20 cellular contexts compared by ENCODE assay signal in the genomic region with DNA sequence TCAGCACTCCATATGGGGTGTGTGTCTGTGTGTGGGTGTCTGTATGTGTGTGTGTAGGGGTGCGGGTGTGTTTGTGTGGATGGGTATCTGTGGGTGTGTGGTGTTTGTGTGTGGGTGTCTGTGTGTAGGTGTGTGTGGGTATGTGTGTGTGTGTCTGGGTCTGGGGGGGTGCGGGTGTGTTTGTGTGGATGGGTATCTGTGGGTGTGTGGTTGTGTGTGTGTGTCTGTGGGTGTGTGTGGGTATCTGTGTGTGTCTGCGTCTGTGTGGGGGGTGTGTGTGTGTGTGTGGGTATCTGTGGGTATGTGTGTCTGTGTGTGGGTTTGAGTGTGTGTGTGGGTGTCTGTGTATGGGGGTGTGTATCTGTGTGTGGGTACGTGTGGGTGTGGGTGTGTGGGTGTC.
DNase-seq lines count a peak whose midpoint lies in the region; ATAC-seq, FAIRE-seq and TF ChIP-seq lines count a peak whose summit lies in the region.
"Had no signal": no experiment of that assay in that cellular context is flagged by ENCODE, and none has a peak within 500 bp of the region (broad histone marks: within the 10 kb centered on the region; RNA-seq: fewer than 3 reads in every experiment).

No MANE protein-coding gene starts in this region.

- no peak for ATAC-seq in central memory CD8-positive, alpha-beta T cell (replicated peaks; ENCODE audit: extremely low read depth, poor library complexity, severe bottlenecking)
- ATAC-seq in GM19395 (IDR thresholded peaks at IDR 0.05; ENCODE audit: unreplicated experiment): no peak
- ATAC-seq: Panc1, SK-N-SH treated with all-trans-retinoic acid at 6 μM for 48 hours had no signal

- no peaks in the 10 kb centered on the region for H3K9me3 Mint-ChIP-seq in T-helper 2 cell treated with Interferon-gamma antibody and Interleukin-4, amounts not matched to agents 5 μg/mL and 100 μg/mL, for 36 hours
- H3K9me3 Mint-ChIP-seq in central memory CD8-positive, alpha-beta T cell: no peaks in the 10 kb centered on the region
- no peaks in the 10 kb centered on the region for H3K9me3 Mint-ChIP-seq in nephron progenitor cell

- peaks cover 4% of the 10 kb centered on the region for H3K36me3 Mint-ChIP-seq in T-helper 2 cell treated with Interferon-gamma antibody and Interleukin-4, amounts not matched to agents 5 μg/mL and 100 μg/mL, for 36 hours (ENCODE audit: low read depth)
- H3K36me3 Mint-ChIP-seq in central memory CD8-positive, alpha-beta T cell (ENCODE audit: insufficient read depth): no peaks in the 10 kb centered on the region
- peaks cover 25% of the 10 kb centered on the region for H3K36me3 Mint-ChIP-seq in nephron progenitor cell (ENCODE audit: low read depth)

- TF ChIP-seq POLR2A in GM12892 (IDR thresholded peaks at IDR 0.05; ENCODE audit: low read depth, low read length): no peak

- H3K4me3 Mint-ChIP-seq in T-helper 2 cell treated with Interferon-gamma antibody and Interleukin-4, amounts not matched to agents 5 μg/mL and 100 μg/mL, for 36 hours: no peak overlapping the region
- H3K4me3 Mint-ChIP-seq in central memory CD8-positive, alpha-beta T cell: no peak overlapping the region
- no peak overlapping the region for H3K4me3 Mint-ChIP-seq in nephron progenitor cell

- H3K4me1 Mint-ChIP-seq in T-helper 2 cell treated with Interferon-gamma antibody and Interleukin-4, amounts not matched to agents 5 μg/mL and 100 μg/mL, for 36 hours (ENCODE audit: low read depth): peaks cover 5% of the 10 kb centered on the region
- H3K4me1 Mint-ChIP-seq in central memory CD8-positive, alpha-beta T cell: peaks cover 12% of the 10 kb centered on the region
- H3K4me1 Mint-ChIP-seq in nephron progenitor cell: peaks cover 56% of the 10 kb centered on the region

- no peak for DNase-seq in T-helper 2 cell treated with Interferon-gamma antibody and Interleukin-4, amounts not matched to agents 5 μg/mL and 100 μg/mL, for 36 hours (ENCODE audit: low spot score)
- no peak for DNase-seq in T-helper 2 cell
- no peak for DNase-seq in GM12892 (ENCODE audit: insufficient read length)
- DNase-seq in central memory CD8-positive, alpha-beta T cell (ENCODE audit: low spot score in 2 of 2): no peak
- no peak for DNase-seq in nephron progenitor cell
- DNase-seq in NCI-H1417 (lab: John Stamatoyannopoulos, UW): no peak
- no peak for DNase-seq in NCI-H2029 treated with DMSO at 0.1 percent for 48 hours (lab: John Stamatoyannopoulos, UW)
- DNase-seq: 8988T; activated CD8-positive, alpha-beta memory T cell treated with anti-CD3 and anti-CD28 coated beads for 24 hours; anterior cingulate cortex; central memory CD4-positive, alpha-beta T cell; DMS153; effector CD8-positive, alpha-beta T cell; GF-D8; NCI-H1694; NCI-H226; stimulated activated CD4-positive, alpha-beta T cell treated with anti-CD3 and anti-CD28 coated beads, Interleukin-4, amount 100 ng/mL, for 1 hour had no signal

- peak overlapping the region; percentile 52 for H3K27ac Mint-ChIP-seq in T-helper 2 cell treated with Interferon-gamma antibody and Interleukin-4, amounts not matched to agents 5 μg/mL and 100 μg/mL, for 36 hours
- peak overlapping the region; percentile 40 for H3K27ac Mint-ChIP-seq in central memory CD8-positive, alpha-beta T cell (ENCODE audit: low read depth)
- peak overlapping the region; percentile 77 for H3K27ac Mint-ChIP-seq in nephron progenitor cell

- TF ChIP-seq CTCF in nephron progenitor cell (IDR thresholded peaks at IDR 0.05): no peak

- no peaks in the 10 kb centered on the region for H3K27me3 Mint-ChIP-seq in T-helper 2 cell treated with Interferon-gamma antibody and Interleukin-4, amounts not matched to agents 5 μg/mL and 100 μg/mL, for 36 hours (ENCODE audit: low read depth)
- no peaks in the 10 kb centered on the region for H3K27me3 Mint-ChIP-seq in central memory CD8-positive, alpha-beta T cell
- peaks cover 9% of the 10 kb centered on the region for H3K27me3 Mint-ChIP-seq in nephron progenitor cell (ENCODE audit: low read depth, poor library complexity)

- FAIRE-seq in GM12892 (lab: Jason Lieb, UNC): peak; percentile 60
